Comparison of ENCODE assay signal across 1 cellular context in genomic region chr5:110590187-110590586, GRCh38.
TF ChIP-seq lines count a peak whose summit lies in the region.

No MANE protein-coding gene starts in this region.

TF ChIP-seq in WTC11, 78 proteins besides CTCF, POLR2A, EP300 and RAD21 (continued from another document):
- TF ChIP-seq ZNF512 (CRISPR knock-in tag; IDR thresholded peaks at IDR 0.05; ENCODE audit: borderline replicate concordance), result no peak
- TF ChIP-seq ETV6 (CRISPR knock-in tag; IDR thresholded peaks at IDR 0.05), result no peak
TF ChIP-seq in WTC11: peak in this region for 0.
